ENCODE assay signal across 15 cellular contexts in the genomic region with DNA sequence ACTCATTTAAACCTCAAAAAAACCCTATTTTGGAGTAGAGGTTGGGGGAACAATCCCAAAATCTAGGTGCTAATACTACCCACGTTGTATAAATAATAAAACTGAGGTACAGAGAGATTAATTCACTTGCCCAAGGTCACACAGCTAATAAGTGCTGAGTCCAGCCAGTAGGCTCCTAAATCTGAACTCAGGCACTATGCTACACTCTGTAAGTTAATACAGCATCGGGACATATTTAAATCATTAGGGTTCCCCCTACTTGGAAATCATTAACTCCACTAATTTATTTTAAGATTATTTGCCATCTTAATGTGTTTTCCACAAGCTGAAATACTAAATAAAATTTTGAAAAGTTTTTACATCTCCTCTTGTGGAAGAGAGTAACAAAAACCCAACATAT. TPM values are rescaled to one million over a fixed set of nuclear protein-coding genes. Genes with fewer than 3 reads are reported as not detected.
DNase-seq lines count a peak whose midpoint lies in the region; ATAC-seq and TF ChIP-seq lines count a peak whose summit lies in the region.
"Had no signal": no experiment of that assay in that cellular context is flagged by ENCODE, and none has a peak within 500 bp of the region (broad histone marks: within the 10 kb centered on the region; RNA-seq: fewer than 3 reads in every experiment).

No MANE protein-coding gene starts in this region.

- ATAC-seq in CD4-positive, alpha-beta T cell (ENCODE audit: poor library complexity): no peak
- ATAC-seq in GM19397 (IDR thresholded peaks at IDR 0.05; ENCODE audit: unreplicated experiment) (peak; percentile 44), HG03432 (IDR thresholded peaks at IDR 0.05; ENCODE audit: unreplicated experiment) (peak; percentile 45), omental fat pad (ENCODE audit: low FRiP score) (no peak)
- ATAC-seq in activated CD8-positive, alpha-beta memory T cell treated with anti-CD3 and anti-CD28 coated beads, Interleukin-2, amount 10 ng/mL, durations not matched to agents 7 days and 5 days: no peak
- ATAC-seq: activated CD4-positive, CD25-positive, alpha-beta regulatory T cell treated with anti-CD3 and anti-CD28 coated beads, Interleukin-2, amount 50 U/mL, for 24 hours had no signal

- no peak overlapping the region for H3K4me3 ChIP-seq in iPS-15b (ENCODE audit: low read depth, low read length)
- H3K4me3 ChIP-seq in esophagus squamous epithelium: no peak overlapping the region

- no peaks in the 10 kb centered on the region for H3K9me3 ChIP-seq in CD4-positive, alpha-beta T cell (ENCODE audit: control insufficient read depth, low read length)
- H3K9me3 ChIP-seq in iPS-15b (ENCODE audit: control insufficient read depth, insufficient read depth, low read length) (peaks cover 8% of the 10 kb centered on the region), esophagus squamous epithelium (no peaks in the 10 kb centered on the region)

- peak overlapping the region; percentile 21 for H3K4me3 Mint-ChIP-seq in CD4-positive, alpha-beta T cell
- H3K4me3 Mint-ChIP-seq in activated CD8-positive, alpha-beta memory T cell treated with anti-CD3 and anti-CD28 coated beads, Interleukin-2, amount 10 ng/mL, durations not matched to agents 7 days and 5 days: no peak overlapping the region
- H3K4me3 Mint-ChIP-seq: activated naive CD8-positive, alpha-beta T cell treated with anti-CD3 and anti-CD28 coated beads for 36 hours; mesothelial cell of epicardium had no signal

- no peaks in the 10 kb centered on the region for H3K27me3 ChIP-seq in CD4-positive, alpha-beta T cell (ENCODE audit: control insufficient read depth, insufficient read depth, low read length)
- H3K27me3 ChIP-seq in iPS-15b (ENCODE audit: control insufficient read depth, insufficient read depth, low read length): no peaks in the 10 kb centered on the region
- H3K27me3 ChIP-seq in esophagus squamous epithelium: no peaks in the 10 kb centered on the region

- no peak for TF ChIP-seq CTCF in CD4-positive, alpha-beta T cell (IDR thresholded peaks at IDR 0.05)
- TF ChIP-seq CTCF in omental fat pad (IDR thresholded peaks at IDR 0.05) (no peak), esophagus squamous epithelium (IDR thresholded peaks at IDR 0.05) (no peak)

- 75 to 81% methylated on average over 2 of the region's 2 CpGs for WGBS in esophagus squamous epithelium, 2 donors

- CTCF ChIA-PET in CD4-positive, alpha-beta T cell (lab: Charles Lee): interaction anchor here (0.7 kb wide), 1 partner anchor 34 kb away, joined by 3 read pairs; no protein-coding TSS in a partner anchor
- CTCF ChIA-PET in activated CD8-positive, alpha-beta memory T cell treated with anti-CD3 and anti-CD28 coated beads, Interleukin-2, amount 10 ng/mL, durations not matched to agents 7 days and 5 days (lab: Charles Lee): interaction anchor here (0.9 kb wide), 1 partner anchor 9 kb away, joined by 3 read pairs; no protein-coding TSS in a partner anchor

- peaks cover 20% of the 10 kb centered on the region for H3K36me3 Mint-ChIP-seq in CD4-positive, alpha-beta T cell (ENCODE audit: low read depth)
- peaks cover 22% of the 10 kb centered on the region for H3K36me3 Mint-ChIP-seq in activated CD8-positive, alpha-beta memory T cell treated with anti-CD3 and anti-CD28 coated beads, Interleukin-2, amount 10 ng/mL, durations not matched to agents 7 days and 5 days

- no peak overlapping the region for H3K27ac ChIP-seq in CD4-positive, alpha-beta T cell (ENCODE audit: low read depth, low read length)
- no peak overlapping the region for H3K27ac ChIP-seq in esophagus squamous epithelium

- peaks cover 95% of the 10 kb centered on the region for H3K4me1 Mint-ChIP-seq in CD4-positive, alpha-beta T cell (ENCODE audit: low read depth)
- peaks cover 82% of the 10 kb centered on the region for H3K4me1 Mint-ChIP-seq in activated CD8-positive, alpha-beta memory T cell treated with anti-CD3 and anti-CD28 coated beads, Interleukin-2, amount 10 ng/mL, durations not matched to agents 7 days and 5 days

- no peaks in the 10 kb centered on the region for H3K9me3 Mint-ChIP-seq in CD4-positive, alpha-beta T cell
- no peaks in the 10 kb centered on the region for H3K9me3 Mint-ChIP-seq in activated CD8-positive, alpha-beta memory T cell treated with anti-CD3 and anti-CD28 coated beads, Interleukin-2, amount 10 ng/mL, durations not matched to agents 7 days and 5 days (ENCODE audit: low read depth)

- POLR2A ChIA-PET in CD4-positive, alpha-beta T cell (lab: Charles Lee): interaction anchor here (0.6 to 3.9 kb wide), 5 partner anchors 11 to 36 kb away, joined by 3 to 23 read pairs (median 4); no protein-coding TSS in a partner anchor

- no peaks in the 10 kb centered on the region for H3K27me3 Mint-ChIP-seq in CD4-positive, alpha-beta T cell
- no peaks in the 10 kb centered on the region for H3K27me3 Mint-ChIP-seq in activated CD8-positive, alpha-beta memory T cell treated with anti-CD3 and anti-CD28 coated beads, Interleukin-2, amount 10 ng/mL, durations not matched to agents 7 days and 5 days
- H3K27me3 Mint-ChIP-seq: activated naive CD8-positive, alpha-beta T cell treated with anti-CD3 and anti-CD28 coated beads for 36 hours had no signal

- H3K4me1 ChIP-seq in iPS-15b (ENCODE audit: control insufficient read depth, insufficient read depth, low read length) (peaks cover 11% of the 10 kb centered on the region), esophagus squamous epithelium (peaks cover 0 to 52% (median 14%) of the 10 kb centered on the region in 3 donors)

- no peak for TF ChIP-seq POLR2A in esophagus squamous epithelium (IDR thresholded peaks at IDR 0.05)

- DNase-seq in CD4-positive, alpha-beta T cell: no peak
- DNase-seq in activated CD8-positive, alpha-beta memory T cell treated with anti-CD3 and anti-CD28 coated beads, Interleukin-2, amount 10 ng/mL, durations not matched to agents 7 days and 5 days: no peak
- DNase-seq in DMS 273 treated with DMSO at 0.1 percent for 48 hours (lab: John Stamatoyannopoulos, UW) (no peak), omental fat pad (ENCODE audit: low spot score) (no peak), esophagus squamous epithelium (lab: John Stamatoyannopoulos, UW) (no peak)
- DNase-seq: activated naive CD8-positive, alpha-beta T cell treated with anti-CD3 and anti-CD28 coated beads for 36 hours; NCI-H1930; NCI-H446 treated with DMSO at 0.1 percent for 48 hours; nucleus accumbens; T-helper 2 cell had no signal

- H3K9ac ChIP-seq in iPS-15b (ENCODE audit: low read depth, low read length): peak overlapping the region; percentile 17

- H3K36me3 ChIP-seq in iPS-15b (ENCODE audit: control insufficient read depth, insufficient read depth, low read length): no peaks in the 10 kb centered on the region
- no peaks in the 10 kb centered on the region for H3K36me3 ChIP-seq in esophagus squamous epithelium

- H3K27ac Mint-ChIP-seq in CD4-positive, alpha-beta T cell: peak overlapping the region; percentile 99
- H3K27ac Mint-ChIP-seq in activated CD8-positive, alpha-beta memory T cell treated with anti-CD3 and anti-CD28 coated beads, Interleukin-2, amount 10 ng/mL, durations not matched to agents 7 days and 5 days: no peak overlapping the region
- H3K27ac Mint-ChIP-seq: mesothelial cell of epicardium had no signal

- intact Hi-C loops in CD4-positive, alpha-beta T cell (cut with DNase I, micrococcal nuclease): no loop called here
- intact Hi-C loops in esophagus squamous epithelium (cut with DNase I): no loop called here

RNA-seq across cellular contexts. Expression of a gene that starts 24.2 kb away (rescaled TPM):
- total RNA-seq in CD4-positive, alpha-beta T cell: 10 to 100 TPM; 75.4 to 87.2 TPM
- 100 to 1,000 TPM; 129 to 136 TPM for total RNA-seq in activated CD8-positive, alpha-beta memory T cell treated with anti-CD3 and anti-CD28 coated beads, Interleukin-2, amount 10 ng/mL, durations not matched to agents 7 days and 5 days
- total RNA-seq in omental fat pad (10 to 100 TPM; 16.2 to 32.5 (median 30.4) TPM), esophagus squamous epithelium (10 to 100 TPM in 1 of 4 donors, 1 to 10 TPM in 3; 3.1 to 19.1 (median 7.6) TPM)

Comparison
In these comparisons a context has a peak if more than half of its experiments do, and no peak if none do; other contexts are left out.
1. ATAC-seq: peak in GM19397 (single experiment) and HG03432 (single experiment); none in CD4-positive, alpha-beta T cell (single experiment), activated CD8-positive, alpha-beta memory T cell treated with anti-CD3 and anti-CD28 coated beads, Interleukin-2, amount 10 ng/mL, durations not matched to agents 7 days and 5 days (single experiment) and omental fat pad (single experiment).